ENCODE assay signal across 14 cellular contexts in genomic region chr1:31961536-31961935, GRCh38. TPM values are rescaled to one million over a fixed set of nuclear protein-coding genes. Genes with fewer than 3 reads are reported as not detected.
DNase-seq lines count a peak whose midpoint lies in the region; ATAC-seq and TF ChIP-seq lines count a peak whose summit lies in the region.
"Had no signal": no experiment of that assay in that cellular context is flagged by ENCODE, and none has a peak within 500 bp of the region (broad histone marks: within the 10 kb centered on the region; RNA-seq: fewer than 3 reads in every experiment).

No MANE protein-coding gene starts in this region.

- POLR2A ChIA-PET in OCI-LY7 (lab: Charles Lee) = interaction anchor here (1.1 to 1.8 kb wide), 3 partner anchors 9 to 100 kb away, joined by 3 to 7 read pairs (median 4); no protein-coding TSS in a partner anchor

- peak overlapping the region; percentile 47 for H3K27ac Mint-ChIP-seq in stimulated activated naive CD8-positive, alpha-beta T cell treated with anti-CD3 and anti-CD28 coated beads, Interleukin-15, Interleukin-2, amounts not matched to agents 100 ng/mL and 50 ng/mL, for 24 hours
- H3K27ac Mint-ChIP-seq in effector memory CD8-positive, alpha-beta T cell = peak overlapping the region; percentile 53 to 79

- no peaks in the 10 kb centered on the region for H3K9me3 Mint-ChIP-seq in stimulated activated naive CD8-positive, alpha-beta T cell treated with anti-CD3 and anti-CD28 coated beads, Interleukin-15, Interleukin-2, amounts not matched to agents 100 ng/mL and 50 ng/mL, for 24 hours
- H3K9me3 Mint-ChIP-seq in effector memory CD8-positive, alpha-beta T cell = no peaks in the 10 kb centered on the region
- H3K9me3 Mint-ChIP-seq: central memory CD8-positive, alpha-beta T cell; immature natural killer cell had no signal

- intact Hi-C loops in OCI-LY7 (cut with micrococcal nuclease; ENCODE audit: unreplicated experiment) (loop anchor here (5.0 kb wide), 1 partner anchor 99 kb away; no protein-coding TSS in a partner anchor), thyroid gland (cut with DNase I) (loop anchor here (10.0 kb wide), 4 partner anchors 103 to 397 kb away; partner anchors contain the start of gene ADGRB2)

- no peak overlapping the region for H3K27ac ChIP-seq in OCI-LY7 (ENCODE audit: low read depth, low read length, poor library complexity, severe bottlenecking)
- no peak overlapping the region for H3K27ac ChIP-seq in thyroid gland
- H3K27ac ChIP-seq: BLaER1 had no signal

- H3K4me3 Mint-ChIP-seq in stimulated activated naive CD8-positive, alpha-beta T cell treated with anti-CD3 and anti-CD28 coated beads, Interleukin-15, Interleukin-2, amounts not matched to agents 100 ng/mL and 50 ng/mL, for 24 hours = no peak overlapping the region
- H3K4me3 Mint-ChIP-seq in effector memory CD8-positive, alpha-beta T cell = no peak overlapping the region
- H3K4me3 Mint-ChIP-seq: central memory CD8-positive, alpha-beta T cell; immature natural killer cell had no signal

- H3K4me1 ChIP-seq in OCI-LY7 (ENCODE audit: insufficient read depth, low read length, poor library complexity, severe bottlenecking) (peaks cover 18% of the 10 kb centered on the region), thyroid gland (peaks cover 1 to 32% of the 10 kb centered on the region in 2 donors)

- no peaks in the 10 kb centered on the region for H3K9me3 ChIP-seq in OCI-LY7 (ENCODE audit: low read length)
- no peaks in the 10 kb centered on the region for H3K9me3 ChIP-seq in thyroid gland
- H3K9me3 ChIP-seq: BLaER1 had no signal

- no peaks in the 10 kb centered on the region for H3K27me3 Mint-ChIP-seq in stimulated activated naive CD8-positive, alpha-beta T cell treated with anti-CD3 and anti-CD28 coated beads, Interleukin-15, Interleukin-2, amounts not matched to agents 100 ng/mL and 50 ng/mL, for 24 hours
- H3K27me3 Mint-ChIP-seq in effector memory CD8-positive, alpha-beta T cell = no peaks in the 10 kb centered on the region
- H3K27me3 Mint-ChIP-seq: central memory CD8-positive, alpha-beta T cell had no signal

- H3K79me2 ChIP-seq in OCI-LY7 (ENCODE audit: insufficient read depth, low read depth, low read length) = no peaks in the 10 kb centered on the region

- no peak overlapping the region for H3K4me3 ChIP-seq in OCI-LY7 (ENCODE audit: low read depth, low read length, poor library complexity, severe bottlenecking)
- H3K4me3 ChIP-seq in thyroid gland (replicated peaks in 1 of 3) = no peak overlapping the region
- H3K4me3 ChIP-seq: BLaER1 had no signal

- H3K4me1 Mint-ChIP-seq in stimulated activated naive CD8-positive, alpha-beta T cell treated with anti-CD3 and anti-CD28 coated beads, Interleukin-15, Interleukin-2, amounts not matched to agents 100 ng/mL and 50 ng/mL, for 24 hours (ENCODE audit: low read depth) = peaks cover 67% of the 10 kb centered on the region
- H3K4me1 Mint-ChIP-seq in effector memory CD8-positive, alpha-beta T cell (ENCODE audit: low read depth in 2 of 2) = peaks cover 24 to 32% of the 10 kb centered on the region in 2 donors

- H2AFZ ChIP-seq in OCI-LY7 (ENCODE audit: low read length) = peak overlapping the region; percentile 44; the same call in 1 of the 2 replicates

- H3K36me3 Mint-ChIP-seq in stimulated activated naive CD8-positive, alpha-beta T cell treated with anti-CD3 and anti-CD28 coated beads, Interleukin-15, Interleukin-2, amounts not matched to agents 100 ng/mL and 50 ng/mL, for 24 hours (ENCODE audit: low read depth) = no peaks in the 10 kb centered on the region
- H3K36me3 Mint-ChIP-seq in effector memory CD8-positive, alpha-beta T cell (ENCODE audit: insufficient read depth) = peaks cover 2% of the 10 kb centered on the region
- H3K36me3 Mint-ChIP-seq: immature natural killer cell had no signal

- H4K20me1 ChIP-seq in OCI-LY7 (ENCODE audit: insufficient read depth, low read length) = no peaks in the 10 kb centered on the region
- H4K20me1 ChIP-seq: BLaER1 had no signal

- DNase-seq in stimulated activated naive CD8-positive, alpha-beta T cell treated with anti-CD3 and anti-CD28 coated beads, Interleukin-15, Interleukin-2, amounts not matched to agents 100 U/mL and 50 U/mL, for 24 hours = no peak
- DNase-seq in OCI-LY7 (ENCODE audit: low spot score) (no peak), NCI-H187 treated with DMSO at 0.1 percent for 48 hours (lab: John Stamatoyannopoulos, UW) (no peak), thyroid gland (no peak)
- DNase-seq in effector memory CD8-positive, alpha-beta T cell = no peak
- no peak for DNase-seq in effector CD4-positive, alpha-beta T cell
- DNase-seq: activated CD4-positive, alpha-beta T cell treated with anti-CD3 and anti-CD28 coated beads for 1 hour; H7; immature natural killer cell; NCI-H1436; NCI-H446 treated with DMSO at 0.1 percent for 48 hours had no signal

- no peak for ATAC-seq in stimulated activated naive CD8-positive, alpha-beta T cell treated with anti-CD3 and anti-CD28 coated beads, Interleukin-15, Interleukin-2, amounts not matched to agents 100 U/mL and 50 U/mL, for 24 hours
- ATAC-seq in effector memory CD8-positive, alpha-beta T cell (replicated peaks) = no peak

- H3K36me3 ChIP-seq in OCI-LY7 (ENCODE audit: insufficient read depth, low read length) = no peaks in the 10 kb centered on the region
- H3K36me3 ChIP-seq in thyroid gland = no peaks in the 10 kb centered on the region
- H3K36me3 ChIP-seq: BLaER1 had no signal

- no peak for TF ChIP-seq POLR2A in thyroid gland (IDR thresholded peaks at IDR 0.05)

- no peaks in the 10 kb centered on the region for H3K27me3 ChIP-seq in thyroid gland
- H3K27me3 ChIP-seq: BLaER1 had no signal

- TF ChIP-seq CTCF in OCI-LY7 (conservative IDR thresholded peaks at IDR 0.05; ENCODE audit: low read length) (no peak), thyroid gland (IDR thresholded peaks at IDR 0.05) (no peak)

- CTCF ChIA-PET in OCI-LY7 (lab: Charles Lee; ENCODE audit: unreplicated experiment) = no interaction called here

- H3K4me2 ChIP-seq in OCI-LY7 (ENCODE audit: low read length) = no peak overlapping the region
- H3K4me2 ChIP-seq: BLaER1 had no signal

- BruUV-seq in OCI-LY7 (replicated peaks; lab: Mats Ljungman, UMichigan) = no TSS peak

- WGBS in thyroid gland, 2 donors = 82 to 88% methylated on average over 8 of the region's 8 CpGs

- no peaks in the 10 kb centered on the region for H3K9me2 ChIP-seq in OCI-LY7 (ENCODE audit: insufficient read depth, low read length)

RNA-seq across cellular contexts. Expression of gene PTP4A2, which starts 23.4 kb away (rescaled TPM):
- total RNA-seq in OCI-LY7 (2014; rRNA removed; shearing (Covaris generic)) = 208 and 211 TPM in 2 replicates
- total RNA-seq in OCI-LY7 (2022) (186 and 196 TPM in 2 replicates), thyroid gland (100 to 1,000 TPM; 204 to 507 (median 328) TPM)

RNA-seq across cellular contexts. Expression of gene KHDRBS1, which starts 52.1 kb away (rescaled TPM):
- total RNA-seq in OCI-LY7 (2014; rRNA removed; shearing (Covaris generic)) = 87.7 and 94.7 TPM in 2 replicates
- total RNA-seq in OCI-LY7 (2022) (200 and 220 TPM in 2 replicates), thyroid gland (100 to 1,000 TPM in 1 of 4 donors, 10 to 100 TPM in 3; 71.9 to 107 (median 82.5) TPM)
